10 cellular contexts compared by ENCODE assay signal in the genomic region with DNA sequence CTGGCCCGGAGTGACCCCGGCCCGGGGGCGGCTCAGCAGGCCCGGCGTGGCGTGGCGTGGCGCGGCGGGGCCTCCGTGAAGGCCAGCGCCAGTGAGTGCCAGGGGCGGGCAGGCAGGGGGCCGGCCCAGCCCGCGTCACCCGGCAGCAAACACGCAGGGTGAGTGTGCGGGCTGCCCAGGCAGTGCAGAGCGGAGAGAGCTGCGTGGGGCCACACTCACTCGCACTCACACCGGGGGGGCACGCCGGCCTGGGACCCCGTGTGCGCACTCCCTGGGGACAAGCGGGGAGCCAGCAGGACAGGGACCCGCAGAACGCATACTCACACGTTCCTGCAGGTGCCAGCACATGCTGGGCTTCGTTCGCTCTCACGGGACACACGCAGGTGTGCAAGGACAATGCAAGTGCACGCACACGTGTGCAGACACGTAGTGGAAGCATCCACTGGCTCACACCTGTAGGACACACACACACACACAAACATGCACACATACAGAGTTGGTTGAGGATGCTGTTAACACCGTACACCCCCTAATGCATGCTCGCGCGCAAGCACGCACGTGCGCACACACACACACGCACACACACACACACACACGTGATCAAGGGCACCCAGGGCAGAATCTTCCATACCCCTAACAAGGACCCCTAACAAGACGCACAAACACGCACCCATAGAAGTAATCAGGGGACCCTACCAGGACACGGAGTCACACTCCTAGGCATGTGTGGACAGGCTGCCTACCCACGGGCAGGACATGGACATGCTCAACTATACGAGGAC. TPM values are rescaled to one million over a fixed set of nuclear protein-coding genes. Genes with fewer than 3 reads are reported as not detected.
DNase-seq lines count a peak whose midpoint lies in the region; ATAC-seq and TF ChIP-seq lines count a peak whose summit lies in the region.
"Had no signal": no experiment of that assay in that cellular context is flagged by ENCODE, and none has a peak within 500 bp of the region (broad histone marks: within the 10 kb centered on the region; RNA-seq: fewer than 3 reads in every experiment).

No MANE protein-coding gene starts in this region.

- POLR2A ChIA-PET in activated naive CD8-positive, alpha-beta T cell treated with anti-CD3 and anti-CD28 coated beads, Interleukin-2, amount 10 ng/mL, durations not matched to agents 7 days and 5 days (lab: Charles Lee), result no interaction called here

- TF ChIP-seq CTCF in osteocyte (IDR thresholded peaks at IDR 0.05), result no peak
- no peak for TF ChIP-seq CTCF in vagina (IDR thresholded peaks at IDR 0.05)

- H3K4me1 ChIP-seq in vagina, result peaks cover 14% of the 10 kb centered on the region

- DNase-seq in activated naive CD8-positive, alpha-beta T cell treated with anti-CD3 and anti-CD28 coated beads, Interleukin-2, amount 10 ng/mL, durations not matched to agents 7 days and 5 days, result peak; percentile 25
- no peak for DNase-seq in activated naive CD8-positive, alpha-beta T cell treated with anti-CD3 and anti-CD28 coated beads for 36 hours
- DNase-seq in left cardiac atrium (no peak), osteocyte (ENCODE audit: extremely low spot score, unreplicated experiment) (peak; percentile 82), vagina (ENCODE audit: extremely low spot score in 2 of 2) (peak; percentile 58 to 81), occipital lobe (lab: John Stamatoyannopoulos, UW) (no peak), RPMI8226 (no peak)
- DNase-seq: activated T-cell treated with anti-CD3 and anti-CD28 coated beads, Interleukin-2, amount 50 U/mL, for 4 hours had no signal

- H3K4me1 Mint-ChIP-seq in activated naive CD8-positive, alpha-beta T cell treated with anti-CD3 and anti-CD28 coated beads, Interleukin-2, amount 10 ng/mL, durations not matched to agents 7 days and 5 days, result no peaks in the 10 kb centered on the region
- no peaks in the 10 kb centered on the region for H3K4me1 Mint-ChIP-seq in activated naive CD8-positive, alpha-beta T cell treated with anti-CD3 and anti-CD28 coated beads for 36 hours
- peaks cover 2% of the 10 kb centered on the region for H3K4me1 Mint-ChIP-seq in osteocyte (ENCODE audit: unreplicated experiment)
- H3K4me1 Mint-ChIP-seq: central memory CD8-positive, alpha-beta T cell had no signal

- no peaks in the 10 kb centered on the region for H3K9me3 Mint-ChIP-seq in activated naive CD8-positive, alpha-beta T cell treated with anti-CD3 and anti-CD28 coated beads, Interleukin-2, amount 10 ng/mL, durations not matched to agents 7 days and 5 days
- H3K9me3 Mint-ChIP-seq in activated naive CD8-positive, alpha-beta T cell treated with anti-CD3 and anti-CD28 coated beads for 36 hours, result no peaks in the 10 kb centered on the region
- no peaks in the 10 kb centered on the region for H3K9me3 Mint-ChIP-seq in osteocyte (ENCODE audit: unreplicated experiment)
- H3K9me3 Mint-ChIP-seq: activated T-cell treated with anti-CD3 and anti-CD28 coated beads, Interleukin-2, amount 50 U/mL, for 4 hours; central memory CD8-positive, alpha-beta T cell had no signal

- no peaks in the 10 kb centered on the region for H3K9me3 ChIP-seq in vagina

- H3K4me3 ChIP-seq in vagina, result peak overlapping the region; percentile 48 to 53

- no peaks in the 10 kb centered on the region for H3K27me3 ChIP-seq in vagina

- no peak for ATAC-seq in activated naive CD8-positive, alpha-beta T cell treated with anti-CD3 and anti-CD28 coated beads, Interleukin-2, amount 10 ng/mL, durations not matched to agents 7 days and 5 days (ENCODE audit: low read depth)
- ATAC-seq in left cardiac atrium, result peak; percentile 59 to 62
- no peak for ATAC-seq in HG02884 (IDR thresholded peaks at IDR 0.05; ENCODE audit: unreplicated experiment)

- no peak for TF ChIP-seq POLR2A in vagina (IDR thresholded peaks at IDR 0.05)

- no peaks in the 10 kb centered on the region for H3K36me3 Mint-ChIP-seq in activated naive CD8-positive, alpha-beta T cell treated with anti-CD3 and anti-CD28 coated beads, Interleukin-2, amount 10 ng/mL, durations not matched to agents 7 days and 5 days
- H3K36me3 Mint-ChIP-seq in activated naive CD8-positive, alpha-beta T cell treated with anti-CD3 and anti-CD28 coated beads for 36 hours, result no peaks in the 10 kb centered on the region
- no peaks in the 10 kb centered on the region for H3K36me3 Mint-ChIP-seq in osteocyte (ENCODE audit: unreplicated experiment)

- intact Hi-C loops in left cardiac atrium (cut with DNase I), result no loop called here
- intact Hi-C loops in vagina (cut with DNase I), result no loop called here

- peaks cover 37% of the 10 kb centered on the region for H3K27me3 Mint-ChIP-seq in activated naive CD8-positive, alpha-beta T cell treated with anti-CD3 and anti-CD28 coated beads, Interleukin-2, amount 10 ng/mL, durations not matched to agents 7 days and 5 days
- peaks cover 40% of the 10 kb centered on the region for H3K27me3 Mint-ChIP-seq in activated naive CD8-positive, alpha-beta T cell treated with anti-CD3 and anti-CD28 coated beads for 36 hours
- peaks cover 9% of the 10 kb centered on the region for H3K27me3 Mint-ChIP-seq in osteocyte (ENCODE audit: unreplicated experiment)

- no peak overlapping the region for H3K4me3 Mint-ChIP-seq in activated naive CD8-positive, alpha-beta T cell treated with anti-CD3 and anti-CD28 coated beads, Interleukin-2, amount 10 ng/mL, durations not matched to agents 7 days and 5 days
- no peak overlapping the region for H3K4me3 Mint-ChIP-seq in activated naive CD8-positive, alpha-beta T cell treated with anti-CD3 and anti-CD28 coated beads for 36 hours
- H3K4me3 Mint-ChIP-seq in osteocyte (ENCODE audit: unreplicated experiment), result no peak overlapping the region
- H3K4me3 Mint-ChIP-seq: activated T-cell treated with anti-CD3 and anti-CD28 coated beads, Interleukin-2, amount 50 U/mL, for 4 hours; central memory CD8-positive, alpha-beta T cell had no signal

- H3K27ac Mint-ChIP-seq in activated naive CD8-positive, alpha-beta T cell treated with anti-CD3 and anti-CD28 coated beads, Interleukin-2, amount 10 ng/mL, durations not matched to agents 7 days and 5 days, result no peak overlapping the region
- no peak overlapping the region for H3K27ac Mint-ChIP-seq in activated naive CD8-positive, alpha-beta T cell treated with anti-CD3 and anti-CD28 coated beads for 36 hours
- H3K27ac Mint-ChIP-seq in osteocyte (ENCODE audit: unreplicated experiment), result no peak overlapping the region

- H3K27ac ChIP-seq in vagina, result no peak overlapping the region

- no peaks in the 10 kb centered on the region for H3K36me3 ChIP-seq in vagina

RNA-seq across cellular contexts. Expression of gene USP6, which starts 7.7 kb away (rescaled TPM):
- under 1 TPM; 0.06 to 0.11 TPM for total RNA-seq in activated naive CD8-positive, alpha-beta T cell treated with anti-CD3 and anti-CD28 coated beads, Interleukin-2, amount 10 ng/mL, durations not matched to agents 7 days and 5 days
- under 1 TPM; 0.04 to 0.10 TPM for total RNA-seq in activated naive CD8-positive, alpha-beta T cell treated with anti-CD3 and anti-CD28 coated beads for 36 hours
- total RNA-seq in left cardiac atrium, result under 1 TPM; 0.06 to 0.16 TPM
- 0.13 and 0.16 TPM in 2 replicates for total RNA-seq in osteocyte
- 0.49 TPM for total RNA-seq in vagina
- total RNA-seq in occipital lobe, result 0.16 TPM

RNA-seq across cellular contexts. Expression of gene ZNF232, which starts 11.9 kb away (rescaled TPM):
- total RNA-seq in activated naive CD8-positive, alpha-beta T cell treated with anti-CD3 and anti-CD28 coated beads, Interleukin-2, amount 10 ng/mL, durations not matched to agents 7 days and 5 days, result 10 to 100 TPM in 1 of 2 experiments, 1 to 10 TPM in 1; 9.4 to 12.9 TPM
- total RNA-seq in activated naive CD8-positive, alpha-beta T cell treated with anti-CD3 and anti-CD28 coated beads for 36 hours, result 10 to 100 TPM; 24.0 to 27.5 TPM
- total RNA-seq in left cardiac atrium (1 to 10 TPM; 5.1 to 5.7 TPM), osteocyte (7.9 and 8.5 TPM in 2 replicates), vagina (4.9 TPM), occipital lobe (14.3 TPM)

RNA-seq across cellular contexts. Expression of gene ZFP3, which starts 45.3 kb away (rescaled TPM):
- 1 to 10 TPM; 7.3 to 8.3 TPM for total RNA-seq in activated naive CD8-positive, alpha-beta T cell treated with anti-CD3 and anti-CD28 coated beads, Interleukin-2, amount 10 ng/mL, durations not matched to agents 7 days and 5 days
- 1 to 10 TPM; 2.3 to 2.4 TPM for total RNA-seq in activated naive CD8-positive, alpha-beta T cell treated with anti-CD3 and anti-CD28 coated beads for 36 hours
- total RNA-seq in left cardiac atrium, result 10 to 100 TPM in 1 of 2 donors, 1 to 10 TPM in 1; 8.6 to 12.5 TPM
- total RNA-seq in osteocyte, result 0.78 and 0.86 TPM in 2 replicates
- 3.4 TPM for total RNA-seq in vagina
- 9.8 TPM for total RNA-seq in occipital lobe

Comparison
In these comparisons a context has a peak if more than half of its experiments do, and no peak if none do; other contexts are left out.
1. DNase-seq: peak in activated naive CD8-positive, alpha-beta T cell treated with anti-CD3 and anti-CD28 coated beads, Interleukin-2, amount 10 ng/mL, durations not matched to agents 7 days and 5 days (single experiment), osteocyte (single experiment) and vagina (2 of 2); none in activated naive CD8-positive, alpha-beta T cell treated with anti-CD3 and anti-CD28 coated beads for 36 hours (single experiment), left cardiac atrium (single experiment), occipital lobe (single experiment) and RPMI8226 (single experiment).
2. ATAC-seq: peak in left cardiac atrium (2 of 2); none in activated naive CD8-positive, alpha-beta T cell treated with anti-CD3 and anti-CD28 coated beads, Interleukin-2, amount 10 ng/mL, durations not matched to agents 7 days and 5 days (single experiment) and HG02884 (single experiment).